ENCODE assay signal across 1 cellular context in the genomic region with DNA sequence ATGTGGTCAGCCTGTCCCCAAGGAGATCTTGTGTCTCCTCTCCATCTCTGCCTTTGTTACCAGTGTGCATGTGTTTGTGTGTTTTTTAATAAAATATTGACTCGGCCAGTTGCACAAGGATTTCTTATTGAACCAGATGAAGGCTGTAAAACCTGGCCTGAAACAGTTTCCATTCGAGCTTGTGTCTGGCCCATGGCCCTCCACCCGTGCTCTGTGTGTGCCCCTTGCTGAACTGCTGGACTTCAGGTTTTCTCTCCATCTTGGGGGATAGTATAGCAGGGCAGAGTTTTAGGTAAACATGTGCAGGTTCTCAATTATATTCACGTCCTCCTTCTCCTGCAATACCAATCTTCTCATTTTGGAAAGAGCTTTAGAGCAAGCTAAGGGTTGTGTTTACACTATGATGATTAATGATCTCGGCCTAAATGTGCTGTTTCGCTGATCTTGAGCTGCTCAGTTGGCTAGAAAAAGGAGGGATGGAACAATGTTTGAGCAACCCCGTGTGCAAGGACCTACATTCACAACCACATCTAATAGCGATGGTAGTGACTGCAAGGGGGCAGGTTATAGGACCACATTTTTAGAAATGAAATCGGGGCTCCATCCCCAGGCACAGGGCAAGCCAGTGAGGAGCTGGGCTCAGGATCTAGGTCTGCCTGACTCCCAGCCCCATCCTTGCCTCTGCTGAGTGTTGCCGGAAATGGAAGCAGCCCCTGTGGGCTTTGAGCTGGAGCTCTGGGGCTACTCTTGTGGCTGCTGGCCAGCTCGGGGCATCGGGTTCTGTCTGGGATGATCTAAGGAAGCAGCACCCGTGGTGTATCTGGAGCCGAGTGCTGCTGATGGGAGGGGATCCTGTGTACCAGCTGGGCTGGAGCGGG.
TF ChIP-seq lines count a peak whose summit lies in the region.

No MANE protein-coding gene starts in this region.

TF ChIP-seq in GM23338, 12 proteins besides CTCF, POLR2A, EP300 and RAD21:
- TF ChIP-seq, protein P1, sequence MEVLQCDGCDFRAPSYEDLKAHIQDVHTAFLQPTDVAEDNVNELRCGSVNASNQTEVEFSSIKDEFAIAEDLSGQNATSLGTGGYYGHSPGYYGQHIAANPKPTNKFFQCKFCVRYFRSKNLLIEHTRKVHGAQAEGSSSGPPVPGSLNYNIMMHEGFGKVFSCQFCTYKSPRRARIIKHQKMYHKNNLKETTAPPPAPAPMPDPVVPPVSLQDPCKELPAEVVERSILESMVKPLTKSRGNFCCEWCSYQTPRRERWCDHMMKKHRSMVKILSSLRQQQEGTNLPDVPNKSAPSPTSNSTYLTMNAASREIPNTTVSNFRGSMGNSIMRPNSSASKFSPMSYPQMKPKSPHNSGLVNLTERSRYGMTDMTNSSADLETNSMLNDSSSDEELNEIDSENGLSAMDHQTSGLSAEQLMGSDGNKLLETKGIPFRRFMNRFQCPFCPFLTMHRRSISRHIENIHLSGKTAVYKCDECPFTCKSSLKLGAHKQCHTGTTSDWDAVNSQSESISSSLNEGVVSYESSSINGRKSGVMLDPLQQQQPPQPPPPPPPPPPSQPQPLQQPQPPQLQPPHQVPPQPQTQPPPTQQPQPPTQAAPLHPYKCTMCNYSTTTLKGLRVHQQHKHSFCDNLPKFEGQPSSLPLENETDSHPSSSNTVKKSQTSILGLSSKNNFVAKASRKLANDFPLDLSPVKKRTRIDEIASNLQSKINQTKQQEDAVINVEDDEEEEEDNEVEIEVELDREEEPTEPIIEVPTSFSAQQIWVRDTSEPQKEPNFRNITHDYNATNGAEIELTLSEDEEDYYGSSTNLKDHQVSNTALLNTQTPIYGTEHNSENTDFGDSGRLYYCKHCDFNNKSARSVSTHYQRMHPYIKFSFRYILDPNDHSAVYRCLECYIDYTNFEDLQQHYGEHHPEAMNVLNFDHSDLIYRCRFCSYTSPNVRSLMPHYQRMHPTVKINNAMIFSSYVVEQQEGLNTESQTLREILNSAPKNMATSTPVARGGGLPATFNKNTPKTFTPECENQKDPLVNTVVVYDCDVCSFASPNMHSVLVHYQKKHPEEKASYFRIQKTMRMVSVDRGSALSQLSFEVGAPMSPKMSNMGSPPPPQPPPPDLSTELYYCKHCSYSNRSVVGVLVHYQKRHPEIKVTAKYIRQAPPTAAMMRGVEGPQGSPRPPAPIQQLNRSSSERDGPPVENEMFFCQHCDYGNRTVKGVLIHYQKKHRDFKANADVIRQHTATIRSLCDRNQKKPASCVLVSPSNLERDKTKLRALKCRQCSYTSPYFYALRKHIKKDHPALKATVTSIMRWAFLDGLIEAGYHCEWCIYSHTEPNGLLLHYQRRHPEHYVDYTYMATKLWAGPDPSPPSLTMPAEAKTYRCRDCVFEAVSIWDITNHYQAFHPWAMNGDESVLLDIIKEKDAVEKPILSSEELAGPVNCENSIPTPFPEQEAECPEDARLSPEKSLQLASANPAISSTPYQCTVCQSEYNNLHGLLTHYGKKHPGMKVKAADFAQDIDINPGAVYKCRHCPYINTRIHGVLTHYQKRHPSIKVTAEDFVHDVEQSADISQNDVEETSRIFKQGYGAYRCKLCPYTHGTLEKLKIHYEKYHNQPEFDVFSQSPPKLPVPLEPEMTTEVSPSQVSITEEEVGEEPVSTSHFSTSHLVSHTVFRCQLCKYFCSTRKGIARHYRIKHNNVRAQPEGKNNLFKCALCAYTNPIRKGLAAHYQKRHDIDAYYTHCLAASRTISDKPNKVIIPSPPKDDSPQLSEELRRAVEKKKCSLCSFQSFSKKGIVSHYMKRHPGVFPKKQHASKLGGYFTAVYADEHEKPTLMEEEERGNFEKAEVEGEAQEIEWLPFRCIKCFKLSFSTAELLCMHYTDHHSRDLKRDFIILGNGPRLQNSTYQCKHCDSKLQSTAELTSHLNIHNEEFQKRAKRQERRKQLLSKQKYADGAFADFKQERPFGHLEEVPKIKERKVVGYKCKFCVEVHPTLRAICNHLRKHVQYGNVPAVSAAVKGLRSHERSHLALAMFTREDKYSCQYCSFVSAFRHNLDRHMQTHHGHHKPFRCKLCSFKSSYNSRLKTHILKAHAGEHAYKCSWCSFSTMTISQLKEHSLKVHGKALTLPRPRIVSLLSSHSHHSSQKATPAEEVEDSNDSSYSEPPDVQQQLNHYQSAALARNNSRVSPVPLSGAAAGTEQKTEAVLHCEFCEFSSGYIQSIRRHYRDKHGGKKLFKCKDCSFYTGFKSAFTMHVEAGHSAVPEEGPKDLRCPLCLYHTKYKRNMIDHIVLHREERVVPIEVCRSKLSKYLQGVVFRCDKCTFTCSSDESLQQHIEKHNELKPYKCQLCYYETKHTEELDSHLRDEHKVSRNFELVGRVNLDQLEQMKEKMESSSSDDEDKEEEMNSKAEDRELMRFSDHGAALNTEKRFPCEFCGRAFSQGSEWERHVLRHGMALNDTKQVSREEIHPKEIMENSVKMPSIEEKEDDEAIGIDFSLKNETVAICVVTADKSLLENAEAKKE (CRISPR knock-in tag; IDR thresholded peaks at IDR 0.05) = no peak
- TF ChIP-seq CREB1 (CRISPR knock-in tag; IDR thresholded peaks at IDR 0.05; ENCODE audit: low read depth) = no peak
- TF ChIP-seq STAT1 (IDR thresholded peaks at IDR 0.05; ENCODE audit: unreplicated experiment) = no peak
- TF ChIP-seq POLR2AphosphoS5 (IDR thresholded peaks at IDR 0.05; ENCODE audit: low read depth) = no peak
- no peak for TF ChIP-seq JUNB (IDR thresholded peaks at IDR 0.05; ENCODE audit: unreplicated experiment)
- TF ChIP-seq, protein P2, sequence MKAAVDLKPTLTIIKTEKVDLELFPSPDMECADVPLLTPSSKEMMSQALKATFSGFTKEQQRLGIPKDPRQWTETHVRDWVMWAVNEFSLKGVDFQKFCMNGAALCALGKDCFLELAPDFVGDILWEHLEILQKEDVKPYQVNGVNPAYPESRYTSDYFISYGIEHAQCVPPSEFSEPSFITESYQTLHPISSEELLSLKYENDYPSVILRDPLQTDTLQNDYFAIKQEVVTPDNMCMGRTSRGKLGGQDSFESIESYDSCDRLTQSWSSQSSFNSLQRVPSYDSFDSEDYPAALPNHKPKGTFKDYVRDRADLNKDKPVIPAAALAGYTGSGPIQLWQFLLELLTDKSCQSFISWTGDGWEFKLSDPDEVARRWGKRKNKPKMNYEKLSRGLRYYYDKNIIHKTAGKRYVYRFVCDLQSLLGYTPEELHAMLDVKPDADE (IDR thresholded peaks at IDR 0.05) = no peak
- TF ChIP-seq, protein P3, sequence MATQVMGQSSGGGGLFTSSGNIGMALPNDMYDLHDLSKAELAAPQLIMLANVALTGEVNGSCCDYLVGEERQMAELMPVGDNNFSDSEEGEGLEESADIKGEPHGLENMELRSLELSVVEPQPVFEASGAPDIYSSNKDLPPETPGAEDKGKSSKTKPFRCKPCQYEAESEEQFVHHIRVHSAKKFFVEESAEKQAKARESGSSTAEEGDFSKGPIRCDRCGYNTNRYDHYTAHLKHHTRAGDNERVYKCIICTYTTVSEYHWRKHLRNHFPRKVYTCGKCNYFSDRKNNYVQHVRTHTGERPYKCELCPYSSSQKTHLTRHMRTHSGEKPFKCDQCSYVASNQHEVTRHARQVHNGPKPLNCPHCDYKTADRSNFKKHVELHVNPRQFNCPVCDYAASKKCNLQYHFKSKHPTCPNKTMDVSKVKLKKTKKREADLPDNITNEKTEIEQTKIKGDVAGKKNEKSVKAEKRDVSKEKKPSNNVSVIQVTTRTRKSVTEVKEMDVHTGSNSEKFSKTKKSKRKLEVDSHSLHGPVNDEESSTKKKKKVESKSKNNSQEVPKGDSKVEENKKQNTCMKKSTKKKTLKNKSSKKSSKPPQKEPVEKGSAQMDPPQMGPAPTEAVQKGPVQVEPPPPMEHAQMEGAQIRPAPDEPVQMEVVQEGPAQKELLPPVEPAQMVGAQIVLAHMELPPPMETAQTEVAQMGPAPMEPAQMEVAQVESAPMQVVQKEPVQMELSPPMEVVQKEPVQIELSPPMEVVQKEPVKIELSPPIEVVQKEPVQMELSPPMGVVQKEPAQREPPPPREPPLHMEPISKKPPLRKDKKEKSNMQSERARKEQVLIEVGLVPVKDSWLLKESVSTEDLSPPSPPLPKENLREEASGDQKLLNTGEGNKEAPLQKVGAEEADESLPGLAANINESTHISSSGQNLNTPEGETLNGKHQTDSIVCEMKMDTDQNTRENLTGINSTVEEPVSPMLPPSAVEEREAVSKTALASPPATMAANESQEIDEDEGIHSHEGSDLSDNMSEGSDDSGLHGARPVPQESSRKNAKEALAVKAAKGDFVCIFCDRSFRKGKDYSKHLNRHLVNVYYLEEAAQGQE (IDR thresholded peaks at IDR 0.05; ENCODE audit: unreplicated experiment) = no peak
- no peak for TF ChIP-seq EZH2phosphoT487 (IDR thresholded peaks at IDR 0.05; ENCODE audit: unreplicated experiment)
- no peak for TF ChIP-seq ZNF331 (CRISPR knock-in tag; IDR thresholded peaks at IDR 0.05; ENCODE audit: low read depth)
- TF ChIP-seq EZH2 (IDR thresholded peaks at IDR 0.05; ENCODE audit: low read depth, unreplicated experiment) = no peak
- no peak for TF ChIP-seq ZNF114 (CRISPR knock-in tag; IDR thresholded peaks at IDR 0.05)
- TF ChIP-seq NANOG (IDR thresholded peaks at IDR 0.05; ENCODE audit: borderline replicate concordance) = no peak
